In the genomic region with DNA sequence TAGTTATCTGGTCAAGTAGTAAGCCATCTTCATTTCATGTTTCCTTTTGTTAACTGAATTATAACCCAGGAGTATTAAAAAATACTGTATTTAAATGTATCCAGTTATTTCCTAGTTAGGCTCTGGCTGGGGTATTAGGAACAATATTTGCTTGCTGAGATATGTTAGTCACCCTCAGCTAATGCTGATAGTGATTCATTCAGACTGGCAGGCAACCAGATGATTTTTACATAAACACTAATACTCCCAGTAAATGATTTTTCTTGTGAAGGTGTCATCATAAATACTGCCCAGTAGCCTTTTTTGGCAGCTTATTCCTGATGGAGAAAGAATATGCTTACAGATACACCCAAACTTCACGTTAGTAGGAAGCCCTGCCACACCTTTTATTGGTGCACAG, we compare ENCODE assay signal across 13 cellular contexts. TPM values are rescaled to one million over a fixed set of nuclear protein-coding genes. Genes with fewer than 3 reads are reported as not detected.
DNase-seq lines count a peak whose midpoint lies in the region; ATAC-seq and TF ChIP-seq lines count a peak whose summit lies in the region.
"Had no signal": no experiment of that assay in that cellular context is flagged by ENCODE, and none has a peak within 500 bp of the region (broad histone marks: within the 10 kb centered on the region; RNA-seq: fewer than 3 reads in every experiment).

No MANE protein-coding gene starts in this region.

- peaks cover 13% of the 10 kb centered on the region for H4K20me1 ChIP-seq in GM23248 (ENCODE audit: insufficient read depth)

- H3K9me2 ChIP-seq in GM23248 (ENCODE audit: insufficient read depth): no peaks in the 10 kb centered on the region

- in situ Hi-C loops in GM23248 (cut with MboI): no loop called here
- in situ Hi-C loops in HAP-1 (cut with MboI; ENCODE audit: low sequenced_read_pairs): no loop called here

- H3K36me3 Mint-ChIP-seq in stimulated activated effector memory CD8-positive, alpha-beta T cell treated with anti-CD3 and anti-CD28 coated beads, Interleukin-12 subunit alpha, Interleukin-12 subunit beta, amount 100 ng/mL, for 72 hours: peaks cover 98% of the 10 kb centered on the region

- TF ChIP-seq CTCF in adrenal gland (IDR thresholded peaks at IDR 0.05): no peak

- H3K9me3 Mint-ChIP-seq in stimulated activated effector memory CD8-positive, alpha-beta T cell treated with anti-CD3 and anti-CD28 coated beads, Interleukin-12 subunit alpha, Interleukin-12 subunit beta, amount 100 ng/mL, for 72 hours: no peaks in the 10 kb centered on the region
- H3K9me3 Mint-ChIP-seq: H9 had no signal

- H3K9me3 ChIP-seq in GM23248 (ENCODE audit: low read depth) (no peaks in the 10 kb centered on the region), adrenal gland (replicated peaks in 1 of 3) (no peaks in the 10 kb centered on the region), HAP-1 (no peaks in the 10 kb centered on the region), SJCRH30 (replicated peaks) (no peaks in the 10 kb centered on the region)

- H3K27ac ChIP-seq in GM23248: peak overlapping the region; percentile 96
- H3K27ac ChIP-seq in adrenal gland: peak overlapping the region in 3 of 5 donors; percentile 45 to 68 (median 45)
- no peak overlapping the region for H3K27ac ChIP-seq in SJCRH30

- peaks cover 66% of the 10 kb centered on the region for H3F3A ChIP-seq in GM23248 (ENCODE audit: insufficient read depth)

- H3K4me1 ChIP-seq in GM23248 (ENCODE audit: insufficient read depth) (peaks cover 51% of the 10 kb centered on the region), adrenal gland (replicated peaks in 1 of 2) (peaks cover 24 to 44% of the 10 kb centered on the region in 2 donors), HAP-1 (no peaks in the 10 kb centered on the region), SJCRH30 (no peaks in the 10 kb centered on the region)

- H3K27ac Mint-ChIP-seq in stimulated activated effector memory CD8-positive, alpha-beta T cell treated with anti-CD3 and anti-CD28 coated beads, Interleukin-12 subunit alpha, Interleukin-12 subunit beta, amount 100 ng/mL, for 72 hours: peak overlapping the region; percentile 95

- TF ChIP-seq POLR2A in adrenal gland (IDR thresholded peaks at IDR 0.05): no peak

- peak overlapping the region; percentile 62 for H3K4me2 ChIP-seq in GM23248 (ENCODE audit: unreplicated experiment)

- peak overlapping the region; percentile 75 for H3K9ac ChIP-seq in GM23248

- H3K4me3 ChIP-seq in GM23248 (peak overlapping the region; percentile 9; the same call in 1 of the 2 replicates), adrenal gland (no peak overlapping the region), HAP-1 (no peak overlapping the region), SJCRH30 (no peak overlapping the region)

- DNase-seq in GM23248: peak; percentile 93
- peak in 3 of 7 donors; percentile 56 to 65 (median 60) for DNase-seq in adrenal gland
- DNase-seq in glomerular visceral epithelial cell (ENCODE audit: extremely low spot score): peak; percentile 49
- no peak for DNase-seq in stimulated activated effector memory CD8-positive, alpha-beta T cell treated with anti-CD3 and anti-CD28 coated beads, Interleukin-12 subunit alpha, Interleukin-12 subunit beta, amount 100 ng/mL, for 72 hours (ENCODE audit: low spot score in 2 of 2)
- no peak for DNase-seq in ecto neural progenitor cell (ENCODE audit: low spot score)
- DNase-seq in HAP-1 (ENCODE audit: low spot score in 2 of 2): no peak
- no peak for DNase-seq in SJCRH30
- DNase-seq: activated gamma-delta T cell; H9; islet precursor cell; SHP77 treated with DMSO at 0.1 percent for 48 hours; stimulated activated CD4-positive, alpha-beta T cell treated with anti-CD3 and anti-CD28 coated beads, Interleukin-4, amount 100 ng/mL, for 4 hours had no signal

- peaks cover 80% of the 10 kb centered on the region for H3K4me1 Mint-ChIP-seq in stimulated activated effector memory CD8-positive, alpha-beta T cell treated with anti-CD3 and anti-CD28 coated beads, Interleukin-12 subunit alpha, Interleukin-12 subunit beta, amount 100 ng/mL, for 72 hours

- H3K4me3 Mint-ChIP-seq in stimulated activated effector memory CD8-positive, alpha-beta T cell treated with anti-CD3 and anti-CD28 coated beads, Interleukin-12 subunit alpha, Interleukin-12 subunit beta, amount 100 ng/mL, for 72 hours: peak overlapping the region; percentile 65
- H3K4me3 Mint-ChIP-seq: H9 had no signal

- H3K36me3 ChIP-seq in GM23248 (ENCODE audit: low read depth) (peaks cover 29% of the 10 kb centered on the region), adrenal gland (replicated peaks in 1 of 2) (peaks cover 0 to 41% of the 10 kb centered on the region in 2 donors), HAP-1 (replicated peaks) (peaks cover 62% of the 10 kb centered on the region), SJCRH30 (peaks cover 42% of the 10 kb centered on the region)

- no peak overlapping the region for H2AFZ ChIP-seq in GM23248

- H3K79me2 ChIP-seq in GM23248 (ENCODE audit: insufficient read depth): peaks cover 92% of the 10 kb centered on the region

- ATAC-seq in stimulated activated effector memory CD8-positive, alpha-beta T cell treated with anti-CD3 and anti-CD28 coated beads, Interleukin-12 subunit alpha, Interleukin-12 subunit beta, amount 100 ng/mL, for 72 hours: no peak
- ATAC-seq in GM21723 (IDR thresholded peaks at IDR 0.05; ENCODE audit: unreplicated experiment): no peak

- 0 to 4% methylated on average over 1 of the region's 1 CpG for WGBS in GM23248 (ENCODE audit: low coverage in 1 of 2, low lambda C conversion rate in 2 of 2, missing lambda C conversion rate in 2 of 2), 2 experiments
- WGBS in adrenal gland, 4 donors: 13 to 19% (median 13%) methylated on average over 1 of the region's 1 CpG

- intact Hi-C loops in adrenal gland (cut with DNase I): no loop called here

- H3K27me3 ChIP-seq in GM23248 (replicated peaks; ENCODE audit: insufficient read depth) (no peaks in the 10 kb centered on the region), adrenal gland (no peaks in the 10 kb centered on the region), HAP-1 (ENCODE audit: low read depth) (no peaks in the 10 kb centered on the region), SJCRH30 (no peaks in the 10 kb centered on the region)

RNA-seq across cellular contexts. Expression of a gene that starts 8.1 kb away (rescaled TPM):
- total RNA-seq in GM23248 (2014; rRNA removed; shearing (Covaris generic)): 148 and 168 TPM in 2 replicates
- polyA plus RNA-seq in GM23248 (2016; fragmentation: Nextera tagmentation; extraction: Ambion mirVana): 237 and 248 TPM in 2 replicates
- total RNA-seq in adrenal gland: 100 to 1,000 TPM in 3 of 8 donors, 10 to 100 TPM in 5; 60.3 to 128 (median 85.1) TPM
- 100 to 1,000 TPM in 1 of 3 donors, 10 to 100 TPM in 2; 50.6 to 116 (median 53.5) TPM for polyA plus RNA-seq in adrenal gland
- 100 and 106 TPM in 2 replicates for total RNA-seq in SJCRH30 (2014; rRNA removed; shearing (Covaris generic))

Comparison
In these comparisons a context has a peak if more than half of its experiments do, and no peak if none do; other contexts are left out.
1. DNase-seq: peak in GM23248 (single experiment) and glomerular visceral epithelial cell (single experiment); none in stimulated activated effector memory CD8-positive, alpha-beta T cell treated with anti-CD3 and anti-CD28 coated beads, Interleukin-12 subunit alpha, Interleukin-12 subunit beta, amount 100 ng/mL, for 72 hours (0 of 2), ecto neural progenitor cell (single experiment), HAP-1 (0 of 2) and SJCRH30 (0 of 2).